In genomic region chr6:99836471-99836870, GRCh38 we compare ENCODE assay signal across 18 cellular contexts.
DNase-seq lines count a peak whose midpoint lies in the region; ATAC-seq and TF ChIP-seq lines count a peak whose summit lies in the region.
"Had no signal": no experiment of that assay in that cellular context is flagged by ENCODE, and none has a peak within 500 bp of the region (broad histone marks: within the 10 kb centered on the region; RNA-seq: fewer than 3 reads in every experiment).

No MANE protein-coding gene starts in this region.

- H3K4me3 Mint-ChIP-seq in naive thymus-derived CD4-positive, alpha-beta T cell = no peak overlapping the region
- H3K4me3 Mint-ChIP-seq: CD14-positive monocyte, H9 had no signal

- H3K4me2 ChIP-seq in mammary epithelial cell (ENCODE audit: insufficient read depth, low read depth, low read length) = peak overlapping the region; percentile 67

- no peak overlapping the region for H3K4me3 ChIP-seq in mammary epithelial cell (replicated peaks in 1 of 3; ENCODE audit: insufficient read depth in 1 of 3, low read depth in 2 of 3, low read length in 3 of 3)
- H3K4me3 ChIP-seq in naive thymus-derived CD4-positive, alpha-beta T cell (ENCODE audit: low read length) = no peak overlapping the region

- BruUV-seq in mammary epithelial cell (replicated peaks; lab: Mats Ljungman, UMichigan) = no TSS peak

- ATAC-seq in foreskin keratinocyte (peak; percentile 94), HG02678 (IDR thresholded peaks at IDR 0.05; ENCODE audit: unreplicated experiment) (no peak)
- no peak for ATAC-seq in naive thymus-derived CD4-positive, alpha-beta T cell
- ATAC-seq: HepG2 had no signal

- dilution Hi-C loops in mammary epithelial cell (cut with HindIII; ENCODE audit: low sequenced_read_pairs) = no loop called here

- CTCF ChIA-PET in mammary epithelial cell (lab: Charles Lee; ENCODE audit: low non-redundant PET) = no interaction called here
- CTCF ChIA-PET in naive thymus-derived CD4-positive, alpha-beta T cell (lab: Charles Lee) = no interaction called here

- no peak overlapping the region for H3K27ac Mint-ChIP-seq in naive thymus-derived CD4-positive, alpha-beta T cell
- H3K27ac Mint-ChIP-seq: CD14-positive monocyte had no signal

- H3K9me3 ChIP-seq in mammary epithelial cell (replicated peaks; ENCODE audit: insufficient read depth, low read length) = no peaks in the 10 kb centered on the region
- no peaks in the 10 kb centered on the region for H3K9me3 ChIP-seq in naive thymus-derived CD4-positive, alpha-beta T cell (ENCODE audit: control insufficient read depth in 2 of 3, low read length in 3 of 3)

- in situ Hi-C loops in mammary epithelial cell (cut with MboI; ENCODE audit: low sequenced_read_pairs in 2 of 2) = no loop called here

- H3K9me3 Mint-ChIP-seq in naive thymus-derived CD4-positive, alpha-beta T cell = no peaks in the 10 kb centered on the region
- H3K9me3 Mint-ChIP-seq: H9 had no signal

- H3K27ac ChIP-seq in mammary epithelial cell (ENCODE audit: insufficient read depth, low read depth, low read length) (peak overlapping the region; percentile 13), foreskin keratinocyte (no peak overlapping the region)
- no peak overlapping the region for H3K27ac ChIP-seq in naive thymus-derived CD4-positive, alpha-beta T cell (ENCODE audit: low read depth, low read length)

- H3K4me1 ChIP-seq in mammary epithelial cell (ENCODE audit: insufficient read depth, low read length) = peaks cover 8% of the 10 kb centered on the region
- H3K4me1 ChIP-seq in foreskin keratinocyte = peaks cover 16% of the 10 kb centered on the region
- H3K4me1 ChIP-seq in naive thymus-derived CD4-positive, alpha-beta T cell (ENCODE audit: control insufficient read depth in 2 of 2, insufficient read depth in 2 of 2, low read length in 2 of 2) = no peaks in the 10 kb centered on the region

- intact Hi-C loops in mammary epithelial cell (cut with micrococcal nuclease) = no loop called here
- intact Hi-C loops in naive thymus-derived CD4-positive, alpha-beta T cell (cut with micrococcal nuclease) = no loop called here

- 38% methylated on average over 2 of the region's 3 CpGs for WGBS in mammary epithelial cell (ENCODE audit: low coverage, missing lambda C conversion rate)

- no peak for TF ChIP-seq CTCF in mammary epithelial cell (conservative IDR thresholded peaks at IDR 0.05 in 1 of 2, IDR thresholded peaks at IDR 0.05 in 1 of 2; ENCODE audit: extremely low read depth in 1 of 2, insufficient read depth in 1 of 2, low read depth in 1 of 2, low read length in 2 of 2)
- no peak for TF ChIP-seq CTCF in foreskin keratinocyte (conservative IDR thresholded peaks at IDR 0.05)

- H3K9ac ChIP-seq in mammary epithelial cell (ENCODE audit: insufficient read depth, low read length) = no peak overlapping the region

- no peaks in the 10 kb centered on the region for H3K79me2 ChIP-seq in mammary epithelial cell (ENCODE audit: insufficient read depth, low read length)

- no peaks in the 10 kb centered on the region for H4K20me1 ChIP-seq in mammary epithelial cell (ENCODE audit: insufficient read depth, low read length)

- POLR2A ChIA-PET in naive thymus-derived CD4-positive, alpha-beta T cell (lab: Charles Lee) = no interaction called here

- H3K36me3 Mint-ChIP-seq in naive thymus-derived CD4-positive, alpha-beta T cell = no peaks in the 10 kb centered on the region
- H3K36me3 Mint-ChIP-seq: CD14-positive monocyte had no signal

- peaks cover 4 to 18% (median 7%) of the 10 kb centered on the region in 5 donors for H3K27me3 Mint-ChIP-seq in naive thymus-derived CD4-positive, alpha-beta T cell

- peak overlapping the region; percentile 89 for H2AFZ ChIP-seq in mammary epithelial cell (ENCODE audit: low read depth, low read length)

- peak; percentile 19 for DNase-seq in EL
- peak; percentile 38 for DNase-seq in HS-5 (ENCODE audit: low read depth)
- DNase-seq in mammary epithelial cell = peak; percentile 75
- peak; percentile 76 to 86 for DNase-seq in foreskin keratinocyte
- DNase-seq in naive thymus-derived CD4-positive, alpha-beta T cell = no peak
- DNase-seq in NCI-H524 (lab: John Stamatoyannopoulos, UW) = no peak
- no peak for DNase-seq in NCI-H2029 treated with DMSO at 0.1 percent for 48 hours (lab: John Stamatoyannopoulos, UW)
- DNase-seq: AML-193, COR-L47, H9, NCI-H1105 treated with DMSO at 0.1 percent for 48 hours, NCI-H1694 treated with DMSO at 0.1 percent for 48 hours, NCI-H446, NCI-H774, SW 1271 had no signal

- H3K27me3 ChIP-seq in mammary epithelial cell (ENCODE audit: insufficient read depth, low read length) (no peaks in the 10 kb centered on the region), foreskin keratinocyte (no peaks in the 10 kb centered on the region)
- no peaks in the 10 kb centered on the region for H3K27me3 ChIP-seq in naive thymus-derived CD4-positive, alpha-beta T cell (ENCODE audit: control insufficient read depth in 2 of 2, insufficient read depth in 2 of 2, low read length in 2 of 2)

- H3K36me3 ChIP-seq in mammary epithelial cell (ENCODE audit: insufficient read depth, low read length) = no peaks in the 10 kb centered on the region
- no peaks in the 10 kb centered on the region for H3K36me3 ChIP-seq in naive thymus-derived CD4-positive, alpha-beta T cell (ENCODE audit: control insufficient read depth in 2 of 3, insufficient read depth in 3 of 3, low read length in 3 of 3)

- no peaks in the 10 kb centered on the region for H3K4me1 Mint-ChIP-seq in naive thymus-derived CD4-positive, alpha-beta T cell
- H3K4me1 Mint-ChIP-seq: CD14-positive monocyte, H9 had no signal

Comparison
In these comparisons a context has a peak if more than half of its experiments do, and no peak if none do; other contexts are left out.
1. DNase-seq: peak in EL (single experiment), HS-5 (single experiment), mammary epithelial cell (single experiment) and foreskin keratinocyte (2 of 2); none in naive thymus-derived CD4-positive, alpha-beta T cell (0 of 9), NCI-H524 (0 of 2) and NCI-H2029 treated with DMSO at 0.1 percent for 48 hours (single experiment).